8 cellular contexts compared by ENCODE assay signal in the genomic region with DNA sequence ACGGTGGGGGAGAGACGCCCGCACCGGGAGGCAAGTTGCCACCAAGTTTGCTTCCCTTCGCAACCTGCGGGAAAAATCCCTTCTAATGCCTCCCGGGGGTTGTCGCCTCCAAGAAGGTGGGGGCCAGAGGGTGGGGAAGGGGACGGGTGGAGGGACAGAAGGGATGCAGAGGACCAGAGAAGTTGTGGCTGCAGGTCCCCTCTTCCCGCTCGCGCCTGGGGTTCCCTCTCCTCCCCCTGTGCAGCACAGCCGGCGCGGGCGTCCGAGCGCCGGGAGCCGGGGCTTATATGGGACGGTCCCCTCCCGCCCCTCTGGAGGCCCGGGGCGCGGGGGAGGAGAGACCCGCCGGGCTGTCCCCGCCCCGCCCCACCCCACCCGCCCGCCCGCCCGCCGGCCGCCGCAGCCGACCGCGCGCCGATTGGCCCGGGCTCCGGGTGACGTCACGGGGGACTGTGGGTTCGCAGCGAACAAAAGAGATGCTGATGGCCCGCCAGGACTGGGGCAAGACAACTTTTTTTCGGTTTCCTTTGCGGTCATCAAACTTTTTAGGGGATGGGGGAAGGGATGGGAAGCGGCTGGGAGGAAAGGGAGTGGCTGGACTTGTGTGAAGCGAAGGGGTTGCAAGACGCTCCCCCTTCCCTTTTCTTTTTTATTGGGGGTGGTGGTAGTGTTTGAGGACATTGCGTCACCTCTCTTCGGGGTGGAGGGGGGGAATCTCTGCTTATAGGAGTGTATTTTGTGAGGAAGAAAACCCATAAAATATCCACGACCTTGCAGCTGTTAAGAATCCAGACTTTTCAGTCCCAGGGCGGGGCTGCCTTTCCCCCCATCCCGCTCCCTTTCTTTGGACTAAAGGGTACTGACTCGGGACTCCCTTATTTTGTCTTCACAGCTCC. TPM values are rescaled to one million over a fixed set of nuclear protein-coding genes. Genes with fewer than 3 reads are reported as not detected.
DNase-seq lines count a peak whose midpoint lies in the region; ATAC-seq, FAIRE-seq and TF ChIP-seq lines count a peak whose summit lies in the region.

A gene (minus strand): TSS at position 260 of the 896 bp plus-strand sequence. CDS start 266 bp downstream, outside the sequence.

- TSS peak; percentile 96 for BruUV-seq in GM12878 (replicated peaks; lab: Mats Ljungman, UMichigan)

- H4K20me1 ChIP-seq in GM12878 (ENCODE audit: control insufficient read depth, insufficient read depth): no peaks in the 10 kb centered on the region

- CTCF ChIA-PET in GM12878 (lab: Yijun Ruan, JAX): interaction anchor here (1.2 kb wide), 2 partner anchors 142 to 495 kb away, joined by 3 to 4 read pairs; no protein-coding TSS in a partner anchor

- H3K36me3 ChIP-seq in GM12878 (ENCODE audit: control insufficient read depth in 2 of 2, insufficient read depth in 2 of 2, low read length in 1 of 2) (no peaks in the 10 kb centered on the region), aorta (ENCODE audit: control insufficient read depth in 1 of 2, insufficient read depth in 2 of 2, low read length in 1 of 2) (peaks cover 0 to 8% of the 10 kb centered on the region in 2 donors)

- peak within 1 kb of the TSS; percentile 68 for H3K4me3 ChIP-seq in GM12878
- peak within 1 kb of the TSS; percentile 72 to 91 for H3K4me3 ChIP-seq in aorta (ENCODE audit: low read length in 2 of 2)

- RAD21 ChIA-PET in GM12878 (lab: Charles Lee; ENCODE audit: unreplicated experiment): interaction anchor here (1.0 to 1.8 kb wide), 5 partner anchors 34 to 483 kb away, joined by 3 to 7 read pairs (median 4); no protein-coding TSS in a partner anchor

- peak; percentile 45 for DNase-seq in COR-L47 (lab: John Stamatoyannopoulos, UW)
- peak; percentile 71 for DNase-seq in HuH-7.5 (ENCODE audit: low spot score)
- DNase-seq in T-helper 2 cell: peak in 4 of 5 experiments; percentile 23 to 68 (median 48)
- no peak for DNase-seq in GM12878 (ENCODE audit: low read depth, low spot score)
- DNase-seq in hippocampal formation (lab: John Stamatoyannopoulos, UW): peak; percentile 48 to 68
- peak; percentile 79 for DNase-seq in renal cortical epithelial cell (ENCODE audit: low read depth)
- peak; percentile 97 to 98 for DNase-seq in aorta

- FAIRE-seq in GM12878 (lab: Jason Lieb, UNC): no peak

- peak within 1 kb of the TSS; percentile 46 for H2AFZ ChIP-seq in GM12878 (ENCODE audit: control insufficient read depth, low read depth, low read length)

- TF ChIP-seq CTCF in GM12878 (IDR thresholded peaks at IDR 0.05 in 2 of 3, conservative IDR thresholded peaks at IDR 0.05 in 1 of 3; ENCODE audit: control insufficient read depth in 2 of 3, extremely low read depth in 1 of 3, insufficient read depth in 1 of 3, low read depth in 3 of 3, low read length in 3 of 3): no peak

- no peak within 1 kb of the TSS; the same call in 1 of the 2 replicates for H3K9ac ChIP-seq in GM12878 (ENCODE audit: control insufficient read depth, insufficient read depth, low read length)

- H3K4me1 ChIP-seq in GM12878 (ENCODE audit: control insufficient read depth, insufficient read depth, low read length): no peaks in the 10 kb centered on the region
- H3K4me1 ChIP-seq in aorta (ENCODE audit: control insufficient read depth in 1 of 2, insufficient read depth in 2 of 2, low read length in 2 of 2): peaks cover 2 to 4% of the 10 kb centered on the region in 2 donors

- 12% methylated on average over 25 of the region's 59 CpGs for WGBS in GM12878 (ENCODE audit: insufficient coverage, insufficient replicate concordance, low lambda C conversion rate, missing lambda C conversion rate)
- 1% methylated on average over 33 to 59 of the region's 59 CpGs for WGBS in aorta, 2 donors

- ATAC-seq in GM21447 (IDR thresholded peaks at IDR 0.05; ENCODE audit: unreplicated experiment) (peak; percentile 74), GM12878 (peak; percentile 85), aorta (ENCODE audit: low FRiP score) (peak; percentile 96)

- TF ChIP-seq EP300 in GM12878 (IDR thresholded peaks at IDR 0.05; ENCODE audit: borderline replicate concordance in 1 of 2, control insufficient read depth in 1 of 2, low read depth in 2 of 2, low read length in 2 of 2): no peak

- intact Hi-C loops in GM12878 (cut with micrococcal nuclease; ENCODE audit: unreplicated experiment): loop anchor here (5.0 kb wide), 1 partner anchor 481 kb away; no protein-coding TSS in a partner anchor
- intact Hi-C loops in aorta (cut with DNase I): loop anchor here (5.0 to 10.0 kb wide), 4 partner anchors 96 to 481 kb away; no protein-coding TSS in a partner anchor

- H3K4me2 ChIP-seq in GM12878 (ENCODE audit: control insufficient read depth, insufficient read depth): peak within 1 kb of the TSS; percentile 89

- H3K79me2 ChIP-seq in GM12878 (ENCODE audit: control insufficient read depth, insufficient read depth, low read length): no peaks in the 10 kb centered on the region

- no peak for TF ChIP-seq POLR2A in GM12878 (IDR thresholded peaks at IDR 0.05; ENCODE audit: low read depth, low read length)

- H3K27ac ChIP-seq in GM12878 (ENCODE audit: control insufficient read depth, insufficient read depth): no peak within 1 kb of the TSS
- H3K27ac ChIP-seq in aorta (ENCODE audit: low read depth in 1 of 2, low read length in 2 of 2): peak within 1 kb of the TSS; percentile 98 to 99

- H3K9me3 ChIP-seq in GM12878 (replicated peaks; ENCODE audit: control insufficient read depth, insufficient read depth, low read length) (no peaks in the 10 kb centered on the region), aorta (ENCODE audit: control insufficient read depth, low read length) (no peaks in the 10 kb centered on the region)

- SMC1A ChIA-PET in GM12878 (lab: Charles Lee; ENCODE audit: uncharacterized antibody, unreplicated experiment): interaction anchor here (0.6 to 2.4 kb wide), 5 partner anchors 11 to 631 kb away, joined by 3 to 14 read pairs (median 4); no protein-coding TSS in a partner anchor

- in situ Hi-C loops in GM12878 (cut with MboI): no loop called here

- peaks cover 0 to 14% of the 10 kb centered on the region in 2 experiments; a peak in 2 of 4 replicates for H3K27me3 ChIP-seq in GM12878 (replicated peaks in 1 of 2; ENCODE audit: control insufficient read depth in 2 of 2, insufficient read depth in 2 of 2, low read length in 1 of 2)
- H3K27me3 ChIP-seq in aorta (ENCODE audit: control insufficient read depth in 1 of 2, insufficient read depth in 2 of 2, low read length in 1 of 2): no peaks in the 10 kb centered on the region

- no peak for TF ChIP-seq RAD21 in GM12878 (IDR thresholded peaks at IDR 0.05; ENCODE audit: insufficient read depth, low read depth, low read length)

- POLR2A ChIA-PET in GM12878 (lab: Charles Lee): interaction anchor here (0.7 to 1.0 kb wide), 2 partner anchors 17 to 479 kb away, joined by 3 read pairs; no protein-coding TSS in a partner anchor

TF ChIP-seq in GM12878, 131 proteins besides CTCF, POLR2A, EP300 and RAD21 (continues in another document):
- TF ChIP-seq ETV6 (conservative IDR thresholded peaks at IDR 0.05 in 1 of 2, IDR thresholded peaks at IDR 0.05 in 1 of 2; ENCODE audit: borderline replicate concordance in 1 of 2, low read depth in 1 of 2) (no peak), IKZF1 (conservative IDR thresholded peaks at IDR 0.05) (peak; percentile 40; the same call in 1 of the 2 replicates), MXI1 (IDR thresholded peaks at IDR 0.05; ENCODE audit: low read depth, low read length) (0 out of 2 replicates have a peak, but pooled peaks have one; percentile 11), ZNF384 (IDR thresholded peaks at IDR 0.05; ENCODE audit: borderline replicate concordance, low read depth, low read length) (peak; percentile 19; the same call in 1 of the 2 replicates), RB1 (IDR thresholded peaks at IDR 0.05; ENCODE audit: borderline replicate concordance) (no peak), YBX1 (IDR thresholded peaks at IDR 0.05) (no peak), IKZF2 (IDR thresholded peaks at IDR 0.05) (peak in 1 of 2 experiments; percentile 7; a peak in 1 of 4 replicates), PML (IDR thresholded peaks at IDR 0.05; ENCODE audit: low read length) (no peak), NFXL1 (IDR thresholded peaks at IDR 0.05; ENCODE audit: borderline replicate concordance) (no peak), CREM (IDR thresholded peaks at IDR 0.05; ENCODE audit: low read depth) (no peak), CREB1 (IDR thresholded peaks at IDR 0.05; ENCODE audit: low read depth) (peak; percentile 46; the same call in 1 of the 2 replicates)
- TF ChIP-seq, protein P1, sequence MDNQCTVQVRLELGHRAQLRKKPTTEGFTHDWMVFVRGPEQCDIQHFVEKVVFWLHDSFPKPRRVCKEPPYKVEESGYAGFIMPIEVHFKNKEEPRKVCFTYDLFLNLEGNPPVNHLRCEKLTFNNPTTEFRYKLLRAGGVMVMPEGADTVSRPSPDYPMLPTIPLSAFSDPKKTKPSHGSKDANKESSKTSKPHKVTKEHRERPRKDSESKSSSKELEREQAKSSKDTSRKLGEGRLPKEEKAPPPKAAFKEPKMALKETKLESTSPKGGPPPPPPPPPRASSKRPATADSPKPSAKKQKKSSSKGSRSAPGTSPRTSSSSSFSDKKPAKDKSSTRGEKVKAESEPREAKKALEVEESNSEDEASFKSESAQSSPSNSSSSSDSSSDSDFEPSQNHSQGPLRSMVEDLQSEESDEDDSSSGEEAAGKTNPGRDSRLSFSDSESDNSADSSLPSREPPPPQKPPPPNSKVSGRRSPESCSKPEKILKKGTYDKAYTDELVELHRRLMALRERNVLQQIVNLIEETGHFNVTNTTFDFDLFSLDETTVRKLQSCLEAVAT (IDR thresholded peaks at IDR 0.05): 0 out of 2 replicates have a peak, but pooled peaks have one; percentile 27

RNA-seq across cellular contexts. Expression of the gene that starts here (rescaled TPM):
- 7.4 and 8.6 TPM in 2 replicates for total RNA-seq in GM12878 (2013; cell fraction: nucleolus; rRNA removed)
- total RNA-seq in GM12878 (2014; rRNA removed): 1.0 and 2.7 TPM in 2 replicates
- total RNA-seq in GM12878 (2014; rRNA removed; fragmentation: Illumina TruSeq; extraction: Trizol): 0.78 and 0.89 TPM in 2 replicates
- total RNA-seq in GM12878 (2021): 5.9 TPM in 2 replicates
- 2.0 TPM for polyA plus RNA-seq in GM12878 (2011; ENCODE audit: low read depth)
- 5.2 and 9.4 TPM in 2 replicates for polyA plus RNA-seq in GM12878 (2011; rRNA removed)
- 8.8 and 10.4 TPM in 2 replicates for polyA plus RNA-seq in GM12878 (2011; cell fraction: cytosol; rRNA removed)
- 13.2 and 13.3 TPM in 2 replicates for polyA plus RNA-seq in GM12878 (2011; cell fraction: nucleus; rRNA removed)
- 1.5 and 2.8 TPM in 2 replicates for polyA plus RNA-seq in GM12878 (2012)
- 1.5 and 2.1 TPM in 2 replicates for polyA plus RNA-seq in GM12878 (2014; fragmentation: Illumina TruSeq; extraction: Trizol)
- 1 to 10 TPM; 1.1 to 1.6 TPM for polyA plus RNA-seq in GM12878 (2014; fragmentation: Nextera tagmentation; extraction: Ambion mirVana)
- 0.60 and 1.5 TPM in 2 replicates for polyA plus RNA-seq in GM12878 (2014; rRNA removed)
- polyA plus RNA-seq in GM12878 (2016; fragmentation: Nextera tagmentation; extraction: Ambion mirVana): 1 to 10 TPM; 8.1 TPM
- polyA minus RNA-seq in GM12878 (2011; rRNA and poly(A)+ RNA removed): 17.5 and 18.7 TPM in 2 replicates
- 8.3 and 10.2 TPM in 2 replicates for polyA minus RNA-seq in GM12878 (2011; cell fraction: cytosol; rRNA and poly(A)+ RNA removed)
- 5.7 and 9.3 TPM in 2 replicates for polyA minus RNA-seq in GM12878 (2011; cell fraction: nucleus; rRNA and poly(A)+ RNA removed)
- total RNA-seq in renal cortical epithelial cell: 4,728 and 9,084 TPM in 2 replicates
- total RNA-seq in aorta: 1,000 to 10,000 TPM; 4,393 to 6,899 TPM
- over 10,000 TPM in 1 of 2 donors, 100 to 1,000 TPM in 1; 916 to 12,965 TPM for polyA plus RNA-seq in aorta

Comparison
In these comparisons a context has a peak if more than half of its experiments do, and no peak if none do; other contexts are left out.
1. RNA of the gene that starts here (total RNA-seq): 4,728 to 9,084 TPM in renal cortical epithelial cell and 4,393 to 6,899 TPM in aorta; 0.78 to 8.6 TPM in GM12878; every median in the first group is over 100 times any median in the second.
2. RNA of the gene that starts here (polyA plus RNA-seq): 916 to 12,965 TPM in aorta; 0.60 to 13.3 TPM in GM12878; every median in the first group is over 10 times any median in the second.
3. Peak in every context shown above with its lines, with median percentiles within 50 percentile points of each other: ATAC-seq.